In the genomic region with DNA sequence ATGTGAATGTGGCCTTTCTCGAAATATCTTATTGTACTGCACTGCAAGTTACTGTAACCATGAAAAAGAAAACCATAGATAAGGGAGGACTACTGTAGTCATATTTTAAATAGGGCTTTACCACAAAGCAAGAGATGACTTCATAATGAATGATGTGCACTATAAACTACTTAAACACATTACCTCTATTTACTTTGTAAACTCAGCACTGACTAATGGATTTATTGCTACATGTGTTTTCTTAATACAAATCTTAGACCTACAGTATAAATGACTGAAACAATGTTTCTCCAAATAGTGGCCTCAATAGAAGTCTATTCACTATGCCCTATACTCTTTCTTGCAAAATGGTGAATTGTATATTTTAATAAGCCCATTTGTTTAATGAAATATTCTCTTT, we compare ENCODE assay signal across 1 cellular context.
TF ChIP-seq lines count a peak whose summit lies in the region.

No MANE protein-coding gene starts in this region.

TF ChIP-seq in IMR-90, 13 proteins besides CTCF, POLR2A, EP300 and RAD21 (continued from another document):
- TF ChIP-seq CHD1 (IDR thresholded peaks at IDR 0.05; ENCODE audit: low read depth, low read length) (no peak), RCOR1 (IDR thresholded peaks at IDR 0.05; ENCODE audit: insufficient replicate concordance, low read length) (no peak), CEBPB (IDR thresholded peaks at IDR 0.05; ENCODE audit: low read depth, low read length) (peak; percentile 48; the same call in 1 of the 2 replicates)
